Comparison of ENCODE assay signal across 1 cellular context in the genomic region with DNA sequence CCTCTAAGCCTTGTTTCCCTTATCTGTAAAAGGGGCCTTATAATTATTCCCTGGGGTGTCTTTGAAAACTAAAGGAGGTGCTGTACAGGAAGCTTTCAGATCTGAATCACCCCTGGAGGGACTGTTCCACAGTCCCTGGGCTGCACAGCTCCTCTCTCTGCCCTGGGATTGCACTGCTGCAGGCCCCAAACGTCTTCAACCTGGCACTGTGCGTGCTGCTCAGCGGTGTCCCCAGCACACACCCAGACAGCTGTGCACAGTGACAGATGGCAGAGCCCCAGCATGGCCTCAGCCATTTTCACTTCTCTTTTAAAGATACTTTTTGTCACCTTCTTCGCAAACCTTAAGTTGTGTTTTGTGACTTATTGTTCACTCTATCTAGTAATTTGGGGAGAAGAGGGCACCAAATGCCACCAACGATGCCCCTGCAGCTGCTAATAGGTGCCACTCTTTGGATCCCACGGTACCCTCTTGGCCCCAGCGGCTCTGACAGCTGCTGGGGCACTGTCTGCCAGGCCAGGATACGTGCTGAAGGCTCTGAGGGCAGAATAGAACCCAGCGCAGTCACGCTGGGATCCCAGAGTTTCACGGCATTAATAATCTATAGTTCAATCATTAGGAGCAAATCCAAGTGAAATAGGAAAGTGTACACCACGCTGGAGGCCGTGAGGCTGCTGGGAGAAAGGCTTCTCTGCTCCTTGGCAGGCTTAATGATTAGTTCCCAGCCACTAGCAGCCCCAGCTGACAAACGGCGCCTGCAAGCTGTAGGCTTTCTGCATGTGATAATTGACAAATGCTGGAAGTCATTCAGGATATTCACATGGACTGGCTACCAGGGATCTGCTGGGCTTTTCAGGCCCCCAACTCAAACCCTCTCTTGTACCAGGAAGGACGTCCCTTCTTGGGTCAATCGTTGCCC.
TF ChIP-seq lines count a peak whose summit lies in the region.

No MANE protein-coding gene starts in this region.

TF ChIP-seq in GM23338, 12 proteins besides CTCF, POLR2A, EP300 and RAD21:
- TF ChIP-seq, protein P1, sequence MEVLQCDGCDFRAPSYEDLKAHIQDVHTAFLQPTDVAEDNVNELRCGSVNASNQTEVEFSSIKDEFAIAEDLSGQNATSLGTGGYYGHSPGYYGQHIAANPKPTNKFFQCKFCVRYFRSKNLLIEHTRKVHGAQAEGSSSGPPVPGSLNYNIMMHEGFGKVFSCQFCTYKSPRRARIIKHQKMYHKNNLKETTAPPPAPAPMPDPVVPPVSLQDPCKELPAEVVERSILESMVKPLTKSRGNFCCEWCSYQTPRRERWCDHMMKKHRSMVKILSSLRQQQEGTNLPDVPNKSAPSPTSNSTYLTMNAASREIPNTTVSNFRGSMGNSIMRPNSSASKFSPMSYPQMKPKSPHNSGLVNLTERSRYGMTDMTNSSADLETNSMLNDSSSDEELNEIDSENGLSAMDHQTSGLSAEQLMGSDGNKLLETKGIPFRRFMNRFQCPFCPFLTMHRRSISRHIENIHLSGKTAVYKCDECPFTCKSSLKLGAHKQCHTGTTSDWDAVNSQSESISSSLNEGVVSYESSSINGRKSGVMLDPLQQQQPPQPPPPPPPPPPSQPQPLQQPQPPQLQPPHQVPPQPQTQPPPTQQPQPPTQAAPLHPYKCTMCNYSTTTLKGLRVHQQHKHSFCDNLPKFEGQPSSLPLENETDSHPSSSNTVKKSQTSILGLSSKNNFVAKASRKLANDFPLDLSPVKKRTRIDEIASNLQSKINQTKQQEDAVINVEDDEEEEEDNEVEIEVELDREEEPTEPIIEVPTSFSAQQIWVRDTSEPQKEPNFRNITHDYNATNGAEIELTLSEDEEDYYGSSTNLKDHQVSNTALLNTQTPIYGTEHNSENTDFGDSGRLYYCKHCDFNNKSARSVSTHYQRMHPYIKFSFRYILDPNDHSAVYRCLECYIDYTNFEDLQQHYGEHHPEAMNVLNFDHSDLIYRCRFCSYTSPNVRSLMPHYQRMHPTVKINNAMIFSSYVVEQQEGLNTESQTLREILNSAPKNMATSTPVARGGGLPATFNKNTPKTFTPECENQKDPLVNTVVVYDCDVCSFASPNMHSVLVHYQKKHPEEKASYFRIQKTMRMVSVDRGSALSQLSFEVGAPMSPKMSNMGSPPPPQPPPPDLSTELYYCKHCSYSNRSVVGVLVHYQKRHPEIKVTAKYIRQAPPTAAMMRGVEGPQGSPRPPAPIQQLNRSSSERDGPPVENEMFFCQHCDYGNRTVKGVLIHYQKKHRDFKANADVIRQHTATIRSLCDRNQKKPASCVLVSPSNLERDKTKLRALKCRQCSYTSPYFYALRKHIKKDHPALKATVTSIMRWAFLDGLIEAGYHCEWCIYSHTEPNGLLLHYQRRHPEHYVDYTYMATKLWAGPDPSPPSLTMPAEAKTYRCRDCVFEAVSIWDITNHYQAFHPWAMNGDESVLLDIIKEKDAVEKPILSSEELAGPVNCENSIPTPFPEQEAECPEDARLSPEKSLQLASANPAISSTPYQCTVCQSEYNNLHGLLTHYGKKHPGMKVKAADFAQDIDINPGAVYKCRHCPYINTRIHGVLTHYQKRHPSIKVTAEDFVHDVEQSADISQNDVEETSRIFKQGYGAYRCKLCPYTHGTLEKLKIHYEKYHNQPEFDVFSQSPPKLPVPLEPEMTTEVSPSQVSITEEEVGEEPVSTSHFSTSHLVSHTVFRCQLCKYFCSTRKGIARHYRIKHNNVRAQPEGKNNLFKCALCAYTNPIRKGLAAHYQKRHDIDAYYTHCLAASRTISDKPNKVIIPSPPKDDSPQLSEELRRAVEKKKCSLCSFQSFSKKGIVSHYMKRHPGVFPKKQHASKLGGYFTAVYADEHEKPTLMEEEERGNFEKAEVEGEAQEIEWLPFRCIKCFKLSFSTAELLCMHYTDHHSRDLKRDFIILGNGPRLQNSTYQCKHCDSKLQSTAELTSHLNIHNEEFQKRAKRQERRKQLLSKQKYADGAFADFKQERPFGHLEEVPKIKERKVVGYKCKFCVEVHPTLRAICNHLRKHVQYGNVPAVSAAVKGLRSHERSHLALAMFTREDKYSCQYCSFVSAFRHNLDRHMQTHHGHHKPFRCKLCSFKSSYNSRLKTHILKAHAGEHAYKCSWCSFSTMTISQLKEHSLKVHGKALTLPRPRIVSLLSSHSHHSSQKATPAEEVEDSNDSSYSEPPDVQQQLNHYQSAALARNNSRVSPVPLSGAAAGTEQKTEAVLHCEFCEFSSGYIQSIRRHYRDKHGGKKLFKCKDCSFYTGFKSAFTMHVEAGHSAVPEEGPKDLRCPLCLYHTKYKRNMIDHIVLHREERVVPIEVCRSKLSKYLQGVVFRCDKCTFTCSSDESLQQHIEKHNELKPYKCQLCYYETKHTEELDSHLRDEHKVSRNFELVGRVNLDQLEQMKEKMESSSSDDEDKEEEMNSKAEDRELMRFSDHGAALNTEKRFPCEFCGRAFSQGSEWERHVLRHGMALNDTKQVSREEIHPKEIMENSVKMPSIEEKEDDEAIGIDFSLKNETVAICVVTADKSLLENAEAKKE (CRISPR knock-in tag; IDR thresholded peaks at IDR 0.05), result no peak
- TF ChIP-seq, protein P2, sequence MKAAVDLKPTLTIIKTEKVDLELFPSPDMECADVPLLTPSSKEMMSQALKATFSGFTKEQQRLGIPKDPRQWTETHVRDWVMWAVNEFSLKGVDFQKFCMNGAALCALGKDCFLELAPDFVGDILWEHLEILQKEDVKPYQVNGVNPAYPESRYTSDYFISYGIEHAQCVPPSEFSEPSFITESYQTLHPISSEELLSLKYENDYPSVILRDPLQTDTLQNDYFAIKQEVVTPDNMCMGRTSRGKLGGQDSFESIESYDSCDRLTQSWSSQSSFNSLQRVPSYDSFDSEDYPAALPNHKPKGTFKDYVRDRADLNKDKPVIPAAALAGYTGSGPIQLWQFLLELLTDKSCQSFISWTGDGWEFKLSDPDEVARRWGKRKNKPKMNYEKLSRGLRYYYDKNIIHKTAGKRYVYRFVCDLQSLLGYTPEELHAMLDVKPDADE (IDR thresholded peaks at IDR 0.05), result no peak
- TF ChIP-seq JUNB (IDR thresholded peaks at IDR 0.05; ENCODE audit: unreplicated experiment), result no peak
- no peak for TF ChIP-seq ZNF331 (CRISPR knock-in tag; IDR thresholded peaks at IDR 0.05; ENCODE audit: low read depth)
- TF ChIP-seq NANOG (IDR thresholded peaks at IDR 0.05; ENCODE audit: borderline replicate concordance), result no peak
- no peak for TF ChIP-seq STAT1 (IDR thresholded peaks at IDR 0.05; ENCODE audit: unreplicated experiment)
- TF ChIP-seq EZH2phosphoT487 (IDR thresholded peaks at IDR 0.05; ENCODE audit: unreplicated experiment), result no peak
- no peak for TF ChIP-seq POLR2AphosphoS5 (IDR thresholded peaks at IDR 0.05; ENCODE audit: low read depth)
- no peak for TF ChIP-seq EZH2 (IDR thresholded peaks at IDR 0.05; ENCODE audit: low read depth, unreplicated experiment)
- no peak for TF ChIP-seq ZNF114 (CRISPR knock-in tag; IDR thresholded peaks at IDR 0.05)
- TF ChIP-seq CREB1 (CRISPR knock-in tag; IDR thresholded peaks at IDR 0.05; ENCODE audit: low read depth), result no peak
- no peak for TF ChIP-seq REST (IDR thresholded peaks at IDR 0.05; ENCODE audit: unreplicated experiment)
